In the genomic region with DNA sequence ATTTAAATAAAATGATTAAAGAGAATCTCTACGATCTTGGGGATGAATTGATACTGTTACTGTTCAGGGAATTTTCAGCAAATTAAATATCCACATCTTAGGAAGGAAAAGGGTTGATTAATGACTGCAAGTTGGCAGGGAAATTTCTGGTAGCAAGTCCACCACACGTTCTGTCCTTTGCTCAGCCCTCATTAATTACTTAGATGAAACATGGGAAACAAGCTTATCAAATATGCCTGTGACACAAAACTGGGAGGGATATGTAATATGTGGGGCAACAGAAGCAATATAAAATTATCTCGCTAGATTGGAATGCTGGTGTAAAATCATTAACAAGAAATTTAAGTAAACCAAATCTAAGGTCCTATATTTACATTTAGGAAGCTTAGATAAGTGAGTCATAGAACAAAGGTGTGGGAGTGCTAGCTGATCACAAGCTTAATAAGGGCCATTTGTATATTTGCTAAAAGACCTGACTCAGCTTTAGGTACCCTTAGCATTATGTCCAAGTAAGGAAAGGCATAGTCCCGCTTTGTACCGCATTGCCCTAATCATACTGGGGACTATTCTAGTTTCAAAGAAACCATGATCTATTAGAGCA, we compare ENCODE assay signal across 28 cellular contexts. TPM values are rescaled to one million over a fixed set of nuclear protein-coding genes. Genes with fewer than 3 reads are reported as not detected.
A peak's percentile ranks its signal among the peaks of the same experiment; 100 is the strongest.
DNase-seq lines count a peak whose midpoint lies in the region; ATAC-seq, FAIRE-seq and TF ChIP-seq lines count a peak whose summit lies in the region.
"Had no signal": no experiment of that assay in that cellular context is flagged by ENCODE, and none has a peak within 500 bp of the region (broad histone marks: within the 10 kb centered on the region; RNA-seq: fewer than 3 reads in every experiment).

No MANE protein-coding gene starts in this region.

- H3K9me3 ChIP-seq in PC-3 (ENCODE audit: low read length) (peaks cover 17% of the 10 kb centered on the region; the same call in 1 of the 2 replicates), mucosa of descending colon (no peaks in the 10 kb centered on the region)
- H3K9me3 ChIP-seq: testis, uterus had no signal

- H3K4me1 ChIP-seq in PC-3 (ENCODE audit: insufficient read depth, low read length): peaks cover 4% of the 10 kb centered on the region; the same call in 1 of the 2 replicates
- no peaks in the 10 kb centered on the region for H3K4me1 ChIP-seq in mucosa of descending colon (ENCODE audit: low read depth)
- H3K4me1 ChIP-seq: testis, uterus had no signal

- H3K79me2 ChIP-seq in PC-3 (ENCODE audit: low read length): no peaks in the 10 kb centered on the region

- H3K4me3 ChIP-seq in PC-3 (ENCODE audit: low read length) (no peak overlapping the region), mucosa of descending colon (no peak overlapping the region)
- H3K4me3 ChIP-seq: lung, testis, uterus had no signal

- no peak overlapping the region for H3K9ac ChIP-seq in PC-3 (ENCODE audit: low read length)
- H3K9ac ChIP-seq: SK-N-SH had no signal

- FAIRE-seq in GM19239 (lab: Jason Lieb, UNC): no peak
- FAIRE-seq: keratinocyte had no signal

- CTCF ChIA-PET in PC-3 (lab: Charles Lee): interaction anchor here (0.6 kb wide), 2 partner anchors 29 to 91 kb away, joined by 3 to 4 read pairs; no protein-coding TSS in a partner anchor

- no peak overlapping the region for H2AFZ ChIP-seq in PC-3 (ENCODE audit: low read length)

- no peaks in the 10 kb centered on the region for H3F3A ChIP-seq in PC-3 (ENCODE audit: low read length, unreplicated experiment)

- BruUV-seq in PC-3 (replicated peaks; lab: Mats Ljungman, UMichigan): no TSS peak

- H3K27ac ChIP-seq in PC-3 (ENCODE audit: low read length): no peak overlapping the region
- H3K27ac ChIP-seq: testis, uterus had no signal

- intact Hi-C loops in PC-3 (cut with micrococcal nuclease) (no loop called here), mucosa of descending colon (cut with DNase I, micrococcal nuclease) (no loop called here)

- POLR2A ChIA-PET in PC-3 (lab: Charles Lee; ENCODE audit: unreplicated experiment): interaction anchor here (0.5 kb wide), 1 partner anchor 10 kb away, joined by 4 read pairs; no protein-coding TSS in a partner anchor

- H3K4me2 ChIP-seq in PC-3 (ENCODE audit: low read length): no peak overlapping the region
- H3K4me2 ChIP-seq: SK-N-SH had no signal

- H4K20me1 ChIP-seq in PC-3 (ENCODE audit: low read length): no peaks in the 10 kb centered on the region

- no peak for DNase-seq in PC-3
- peak; percentile 0 for DNase-seq in ecto neural progenitor cell (ENCODE audit: low spot score)
- no peak for DNase-seq in mucosa of descending colon
- no peak for DNase-seq in activated CD4-positive, alpha-beta T cell treated with anti-CD3 and anti-CD28 coated beads, Interleukin-2, amount 50 U/mL, for 48 hours
- DNase-seq in GM19239 (ENCODE audit: insufficient read length, low spot score): no peak
- no peak for DNase-seq in OCI-M1 (lab: John Stamatoyannopoulos, UW)
- DNase-seq: activated CD4-positive, alpha-beta T cell treated with anti-CD3 and anti-CD28 coated beads for 36 hours; activated CD8-positive, alpha-beta memory T cell treated with anti-CD3 and anti-CD28 coated beads for 24 hours; activated effector memory CD4-positive, alpha-beta T cell treated with Interleukin-2 at 50 U/mL for 16 hours; activated naive CD8-positive, alpha-beta T cell treated with anti-CD3 and anti-CD28 coated beads, Interleukin-2, amount 10 ng/mL, durations not matched to agents 7 days and 5 days; NCI-H1092; NCI-H2029; NCI-H748 treated with DMSO at 0.1 percent for 48 hours; posterior cingulate gyrus; stimulated activated CD4-positive, alpha-beta T cell treated with anti-CD3 and anti-CD28 coated beads, Interleukin-15, amount 100 ng/mL, for 24 hours; stimulated activated naive CD4-positive, alpha-beta T cell; T-helper 2 cell; uterus had no signal

- TF ChIP-seq CTCF in PC-3 (conservative IDR thresholded peaks at IDR 0.05; ENCODE audit: low read depth, low read length): no peak
- no peak for TF ChIP-seq CTCF in mucosa of descending colon (IDR thresholded peaks at IDR 0.05)

- H3K9me2 ChIP-seq in PC-3 (replicated peaks; ENCODE audit: low read length): no peaks in the 10 kb centered on the region
- H3K9me2 ChIP-seq: SK-N-SH had no signal

- no peaks in the 10 kb centered on the region for H3K36me3 ChIP-seq in PC-3 (ENCODE audit: low read depth, low read length)
- no peaks in the 10 kb centered on the region for H3K36me3 ChIP-seq in mucosa of descending colon (ENCODE audit: low read depth)
- H3K36me3 ChIP-seq: uterus had no signal

- peaks cover 29% of the 10 kb centered on the region for H3K27me3 ChIP-seq in PC-3 (ENCODE audit: low read length)
- H3K27me3 ChIP-seq: testis, uterus had no signal

- ATAC-seq in PC-3 (peak; percentile 75), mucosa of descending colon (peak; percentile 49), GM21825 (IDR thresholded peaks at IDR 0.05; ENCODE audit: unreplicated experiment) (no peak)

RNA-seq across cellular contexts. Expression of a gene that starts 23.5 kb away (rescaled TPM):
- total RNA-seq in PC-3 (2014; rRNA removed) (not detected in 2 replicates), mucosa of descending colon (not detected)
- total RNA-seq: activated CD4-positive, alpha-beta T cell treated with anti-CD3 and anti-CD28 coated beads for 36 hours; activated naive CD8-positive, alpha-beta T cell treated with anti-CD3 and anti-CD28 coated beads, Interleukin-2, amount 10 ng/mL, durations not matched to agents 7 days and 5 days; CD4-positive, CD25-positive, alpha-beta regulatory T cell; dermis microvascular lymphatic vessel endothelial cell; glomerular endothelial cell; H1; lung had no signal

RNA-seq across cellular contexts. Expression of a gene that starts 24.5 kb away (rescaled TPM):
- 0.63 and 1.4 TPM in 2 replicates for total RNA-seq in PC-3 (2014; rRNA removed)
- total RNA-seq in mucosa of descending colon: under 1 TPM; 0.35 to 0.55 (median 0.44) TPM
- total RNA-seq: activated CD4-positive, alpha-beta T cell treated with anti-CD3 and anti-CD28 coated beads for 36 hours; activated naive CD8-positive, alpha-beta T cell treated with anti-CD3 and anti-CD28 coated beads, Interleukin-2, amount 10 ng/mL, durations not matched to agents 7 days and 5 days; CD4-positive, CD25-positive, alpha-beta regulatory T cell; dermis microvascular lymphatic vessel endothelial cell; glomerular endothelial cell had no signal

RNA-seq across cellular contexts. Expression of a gene that starts 29.3 kb away (rescaled TPM):
- total RNA-seq in PC-3 (2014; rRNA removed) (not detected in 2 replicates), mucosa of descending colon (not detected)
- total RNA-seq: activated CD4-positive, alpha-beta T cell treated with anti-CD3 and anti-CD28 coated beads for 36 hours; activated naive CD8-positive, alpha-beta T cell treated with anti-CD3 and anti-CD28 coated beads, Interleukin-2, amount 10 ng/mL, durations not matched to agents 7 days and 5 days; CD4-positive, CD25-positive, alpha-beta regulatory T cell; dermis microvascular lymphatic vessel endothelial cell; glomerular endothelial cell; H1; lung; neural crest cell; uterus had no signal

RNA-seq across cellular contexts. Expression of a gene that starts 52.1 kb away (rescaled TPM):
- total RNA-seq in PC-3 (2014; rRNA removed): 0.18 TPM in 1 of 2 replicates, not detected in the other
- total RNA-seq in mucosa of descending colon: under 1 TPM in 1 of 3 donors, not detected in 2; 0.55 TPM

RNA-seq across cellular contexts. Expression of a gene that starts 55.1 kb away (rescaled TPM):
- total RNA-seq in PC-3 (2014; rRNA removed) (30.5 and 48.2 TPM in 2 replicates), mucosa of descending colon (1 to 10 TPM; 1.2 to 8.7 (median 2.6) TPM)
